In the genomic region with DNA sequence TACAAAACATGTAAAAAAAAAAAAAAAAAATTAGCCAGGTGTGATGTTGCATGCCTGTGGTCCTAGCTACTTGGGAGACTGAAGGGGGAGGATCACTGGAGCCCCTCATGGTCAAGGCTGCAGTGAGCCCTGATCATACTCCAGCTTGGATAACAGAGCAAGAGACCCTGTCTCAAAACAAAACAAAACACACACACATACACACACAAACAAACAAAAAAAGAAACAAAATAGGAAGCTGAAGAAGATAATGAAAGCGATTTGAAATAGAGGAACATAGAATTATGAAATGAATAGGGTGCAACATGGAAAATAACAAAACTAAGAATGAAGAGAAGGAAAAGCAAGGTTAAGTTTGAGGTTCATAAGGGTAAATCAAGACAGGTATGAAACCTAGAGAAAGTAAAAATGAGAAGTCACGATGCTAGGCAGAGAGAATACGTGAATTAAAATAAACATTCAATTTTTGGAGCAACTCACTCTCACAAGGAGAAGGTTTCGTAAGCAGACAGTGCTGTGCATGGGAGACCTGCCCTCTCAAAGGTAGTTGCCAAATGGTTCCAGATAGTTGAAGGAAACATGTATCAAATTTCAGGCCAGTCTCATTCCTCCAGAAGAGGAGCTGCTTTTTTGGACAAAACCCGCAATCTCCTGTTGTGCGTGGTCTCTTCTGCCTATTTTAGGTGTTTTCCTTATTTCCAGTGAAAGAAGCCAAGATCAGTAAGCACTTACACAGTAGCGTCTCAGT, we compare ENCODE assay signal across 13 cellular contexts. TPM values are rescaled to one million over a fixed set of nuclear protein-coding genes. Genes with fewer than 3 reads are reported as not detected.
DNase-seq lines count a peak whose midpoint lies in the region; ATAC-seq and TF ChIP-seq lines count a peak whose summit lies in the region.
"Had no signal": no experiment of that assay in that cellular context is flagged by ENCODE, and none has a peak within 500 bp of the region (broad histone marks: within the 10 kb centered on the region; RNA-seq: fewer than 3 reads in every experiment).

No MANE protein-coding gene starts in this region.

- H3K27ac Mint-ChIP-seq in brain, result peak overlapping the region in 2 of 5 experiments; percentile 5 to 79

- peaks cover 50 to 53% of the 10 kb centered on the region in 2 experiments for H3K4me1 ChIP-seq in neutrophil (ENCODE audit: control insufficient read depth in 1 of 2, insufficient read depth in 1 of 2, low read depth in 1 of 2, low read length in 1 of 2)

- H3K36me3 Mint-ChIP-seq in brain, result peaks cover 43% of the 10 kb centered on the region

- no peaks in the 10 kb centered on the region for H3K27me3 ChIP-seq in neutrophil
- H3K27me3 ChIP-seq: gastroesophageal sphincter, sigmoid colon had no signal

- H3K4me3 Mint-ChIP-seq in brain, result peak overlapping the region in 4 of 5 experiments; percentile 13 to 99 (median 27)

- no peak for TF ChIP-seq POLR2A in NB4 (IDR thresholded peaks at IDR 0.05; ENCODE audit: extremely low read depth, insufficient read length)

- peaks cover 68% of the 10 kb centered on the region for H3K4me1 Mint-ChIP-seq in brain

- TF ChIP-seq CTCF in NB4 (IDR thresholded peaks at IDR 0.05; ENCODE audit: low read depth, low read length) (no peak), brain (conservative IDR thresholded peaks at IDR 0.05) (no peak), neutrophil (IDR thresholded peaks at IDR 0.05) (no peak)

- intact Hi-C loops in left colon (cut with DNase I, micrococcal nuclease), result no loop called here

- DNase-seq in NCI-H2107 treated with DMSO at 0.1 percent for 48 hours (lab: John Stamatoyannopoulos, UW; ENCODE audit: unreplicated experiment) (peak; percentile 24), NCI-H2107 (lab: John Stamatoyannopoulos, UW) (no peak), NB4 (ENCODE audit: low read depth) (peak; percentile 37), left colon (no peak), NCI-H510A treated with DMSO at 0.1 percent for 48 hours (lab: John Stamatoyannopoulos, UW) (no peak)
- DNase-seq: GOT3, NCI-H774, sigmoid colon had no signal

- peaks cover 9% of the 10 kb centered on the region for H3K27me3 Mint-ChIP-seq in brain

- H3K9me3 Mint-ChIP-seq in brain, result no peaks in the 10 kb centered on the region

- ATAC-seq in left colon (no peak), HG02870 (IDR thresholded peaks at IDR 0.05; ENCODE audit: unreplicated experiment) (no peak)
- ATAC-seq: gastroesophageal sphincter had no signal

- H3K4me3 ChIP-seq in NB4 (ENCODE audit: low read depth, low read length) (peak overlapping the region; percentile 91), neutrophil (ENCODE audit: low read depth in 1 of 2, low read length in 1 of 2) (peak overlapping the region; percentile 85 to 90)
- H3K4me3 ChIP-seq: gastroesophageal sphincter, sigmoid colon had no signal

- no peaks in the 10 kb centered on the region for H3K9me3 ChIP-seq in neutrophil
- H3K9me3 ChIP-seq: gastroesophageal sphincter, sigmoid colon had no signal

- H3K36me3 ChIP-seq in neutrophil, result peaks cover 34% of the 10 kb centered on the region

- H3K27ac ChIP-seq in neutrophil, result peak overlapping the region; percentile 94
- H3K27ac ChIP-seq: gastroesophageal sphincter, KMS-11, sigmoid colon had no signal

RNA-seq across cellular contexts. Expression of a gene that starts 3.3 kb away (rescaled TPM):
- polyA plus RNA-seq in brain (ENCODE audit: insufficient read depth, low read depth, low replicate concordance), result 29.0 TPM
- total RNA-seq in left colon, result 100 to 1,000 TPM; 253 to 260 TPM

Comparison
In these comparisons a context has a peak if more than half of its experiments do, and no peak if none do; other contexts are left out.
1. DNase-seq: peak in NCI-H2107 treated with DMSO at 0.1 percent for 48 hours (single experiment) and NB4 (single experiment); none in NCI-H2107 (single experiment), left colon (0 of 2) and NCI-H510A treated with DMSO at 0.1 percent for 48 hours (single experiment).